Comparison of ENCODE assay signal across 1 cellular context in genomic region chr17:78013683-78014467, GRCh38.
TF ChIP-seq lines count a peak whose summit lies in the region.

No MANE protein-coding gene starts in this region.

TF ChIP-seq in GM23338, 12 proteins besides CTCF, POLR2A, EP300 and RAD21 (continued from another document):
- TF ChIP-seq, protein P1, sequence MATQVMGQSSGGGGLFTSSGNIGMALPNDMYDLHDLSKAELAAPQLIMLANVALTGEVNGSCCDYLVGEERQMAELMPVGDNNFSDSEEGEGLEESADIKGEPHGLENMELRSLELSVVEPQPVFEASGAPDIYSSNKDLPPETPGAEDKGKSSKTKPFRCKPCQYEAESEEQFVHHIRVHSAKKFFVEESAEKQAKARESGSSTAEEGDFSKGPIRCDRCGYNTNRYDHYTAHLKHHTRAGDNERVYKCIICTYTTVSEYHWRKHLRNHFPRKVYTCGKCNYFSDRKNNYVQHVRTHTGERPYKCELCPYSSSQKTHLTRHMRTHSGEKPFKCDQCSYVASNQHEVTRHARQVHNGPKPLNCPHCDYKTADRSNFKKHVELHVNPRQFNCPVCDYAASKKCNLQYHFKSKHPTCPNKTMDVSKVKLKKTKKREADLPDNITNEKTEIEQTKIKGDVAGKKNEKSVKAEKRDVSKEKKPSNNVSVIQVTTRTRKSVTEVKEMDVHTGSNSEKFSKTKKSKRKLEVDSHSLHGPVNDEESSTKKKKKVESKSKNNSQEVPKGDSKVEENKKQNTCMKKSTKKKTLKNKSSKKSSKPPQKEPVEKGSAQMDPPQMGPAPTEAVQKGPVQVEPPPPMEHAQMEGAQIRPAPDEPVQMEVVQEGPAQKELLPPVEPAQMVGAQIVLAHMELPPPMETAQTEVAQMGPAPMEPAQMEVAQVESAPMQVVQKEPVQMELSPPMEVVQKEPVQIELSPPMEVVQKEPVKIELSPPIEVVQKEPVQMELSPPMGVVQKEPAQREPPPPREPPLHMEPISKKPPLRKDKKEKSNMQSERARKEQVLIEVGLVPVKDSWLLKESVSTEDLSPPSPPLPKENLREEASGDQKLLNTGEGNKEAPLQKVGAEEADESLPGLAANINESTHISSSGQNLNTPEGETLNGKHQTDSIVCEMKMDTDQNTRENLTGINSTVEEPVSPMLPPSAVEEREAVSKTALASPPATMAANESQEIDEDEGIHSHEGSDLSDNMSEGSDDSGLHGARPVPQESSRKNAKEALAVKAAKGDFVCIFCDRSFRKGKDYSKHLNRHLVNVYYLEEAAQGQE (IDR thresholded peaks at IDR 0.05; ENCODE audit: unreplicated experiment), result no peak
- TF ChIP-seq JUNB (IDR thresholded peaks at IDR 0.05; ENCODE audit: unreplicated experiment) (no peak), ETS1 (IDR thresholded peaks at IDR 0.05) (no peak), STAT1 (IDR thresholded peaks at IDR 0.05; ENCODE audit: unreplicated experiment) (no peak), NANOG (IDR thresholded peaks at IDR 0.05; ENCODE audit: borderline replicate concordance) (no peak), ZNF114 (CRISPR knock-in tag; IDR thresholded peaks at IDR 0.05) (no peak), POLR2AphosphoS5 (IDR thresholded peaks at IDR 0.05; ENCODE audit: low read depth) (no peak), EZH2 (IDR thresholded peaks at IDR 0.05; ENCODE audit: low read depth, unreplicated experiment) (no peak), ZNF331 (CRISPR knock-in tag; IDR thresholded peaks at IDR 0.05; ENCODE audit: low read depth) (no peak)
- TF ChIP-seq, protein P2, sequence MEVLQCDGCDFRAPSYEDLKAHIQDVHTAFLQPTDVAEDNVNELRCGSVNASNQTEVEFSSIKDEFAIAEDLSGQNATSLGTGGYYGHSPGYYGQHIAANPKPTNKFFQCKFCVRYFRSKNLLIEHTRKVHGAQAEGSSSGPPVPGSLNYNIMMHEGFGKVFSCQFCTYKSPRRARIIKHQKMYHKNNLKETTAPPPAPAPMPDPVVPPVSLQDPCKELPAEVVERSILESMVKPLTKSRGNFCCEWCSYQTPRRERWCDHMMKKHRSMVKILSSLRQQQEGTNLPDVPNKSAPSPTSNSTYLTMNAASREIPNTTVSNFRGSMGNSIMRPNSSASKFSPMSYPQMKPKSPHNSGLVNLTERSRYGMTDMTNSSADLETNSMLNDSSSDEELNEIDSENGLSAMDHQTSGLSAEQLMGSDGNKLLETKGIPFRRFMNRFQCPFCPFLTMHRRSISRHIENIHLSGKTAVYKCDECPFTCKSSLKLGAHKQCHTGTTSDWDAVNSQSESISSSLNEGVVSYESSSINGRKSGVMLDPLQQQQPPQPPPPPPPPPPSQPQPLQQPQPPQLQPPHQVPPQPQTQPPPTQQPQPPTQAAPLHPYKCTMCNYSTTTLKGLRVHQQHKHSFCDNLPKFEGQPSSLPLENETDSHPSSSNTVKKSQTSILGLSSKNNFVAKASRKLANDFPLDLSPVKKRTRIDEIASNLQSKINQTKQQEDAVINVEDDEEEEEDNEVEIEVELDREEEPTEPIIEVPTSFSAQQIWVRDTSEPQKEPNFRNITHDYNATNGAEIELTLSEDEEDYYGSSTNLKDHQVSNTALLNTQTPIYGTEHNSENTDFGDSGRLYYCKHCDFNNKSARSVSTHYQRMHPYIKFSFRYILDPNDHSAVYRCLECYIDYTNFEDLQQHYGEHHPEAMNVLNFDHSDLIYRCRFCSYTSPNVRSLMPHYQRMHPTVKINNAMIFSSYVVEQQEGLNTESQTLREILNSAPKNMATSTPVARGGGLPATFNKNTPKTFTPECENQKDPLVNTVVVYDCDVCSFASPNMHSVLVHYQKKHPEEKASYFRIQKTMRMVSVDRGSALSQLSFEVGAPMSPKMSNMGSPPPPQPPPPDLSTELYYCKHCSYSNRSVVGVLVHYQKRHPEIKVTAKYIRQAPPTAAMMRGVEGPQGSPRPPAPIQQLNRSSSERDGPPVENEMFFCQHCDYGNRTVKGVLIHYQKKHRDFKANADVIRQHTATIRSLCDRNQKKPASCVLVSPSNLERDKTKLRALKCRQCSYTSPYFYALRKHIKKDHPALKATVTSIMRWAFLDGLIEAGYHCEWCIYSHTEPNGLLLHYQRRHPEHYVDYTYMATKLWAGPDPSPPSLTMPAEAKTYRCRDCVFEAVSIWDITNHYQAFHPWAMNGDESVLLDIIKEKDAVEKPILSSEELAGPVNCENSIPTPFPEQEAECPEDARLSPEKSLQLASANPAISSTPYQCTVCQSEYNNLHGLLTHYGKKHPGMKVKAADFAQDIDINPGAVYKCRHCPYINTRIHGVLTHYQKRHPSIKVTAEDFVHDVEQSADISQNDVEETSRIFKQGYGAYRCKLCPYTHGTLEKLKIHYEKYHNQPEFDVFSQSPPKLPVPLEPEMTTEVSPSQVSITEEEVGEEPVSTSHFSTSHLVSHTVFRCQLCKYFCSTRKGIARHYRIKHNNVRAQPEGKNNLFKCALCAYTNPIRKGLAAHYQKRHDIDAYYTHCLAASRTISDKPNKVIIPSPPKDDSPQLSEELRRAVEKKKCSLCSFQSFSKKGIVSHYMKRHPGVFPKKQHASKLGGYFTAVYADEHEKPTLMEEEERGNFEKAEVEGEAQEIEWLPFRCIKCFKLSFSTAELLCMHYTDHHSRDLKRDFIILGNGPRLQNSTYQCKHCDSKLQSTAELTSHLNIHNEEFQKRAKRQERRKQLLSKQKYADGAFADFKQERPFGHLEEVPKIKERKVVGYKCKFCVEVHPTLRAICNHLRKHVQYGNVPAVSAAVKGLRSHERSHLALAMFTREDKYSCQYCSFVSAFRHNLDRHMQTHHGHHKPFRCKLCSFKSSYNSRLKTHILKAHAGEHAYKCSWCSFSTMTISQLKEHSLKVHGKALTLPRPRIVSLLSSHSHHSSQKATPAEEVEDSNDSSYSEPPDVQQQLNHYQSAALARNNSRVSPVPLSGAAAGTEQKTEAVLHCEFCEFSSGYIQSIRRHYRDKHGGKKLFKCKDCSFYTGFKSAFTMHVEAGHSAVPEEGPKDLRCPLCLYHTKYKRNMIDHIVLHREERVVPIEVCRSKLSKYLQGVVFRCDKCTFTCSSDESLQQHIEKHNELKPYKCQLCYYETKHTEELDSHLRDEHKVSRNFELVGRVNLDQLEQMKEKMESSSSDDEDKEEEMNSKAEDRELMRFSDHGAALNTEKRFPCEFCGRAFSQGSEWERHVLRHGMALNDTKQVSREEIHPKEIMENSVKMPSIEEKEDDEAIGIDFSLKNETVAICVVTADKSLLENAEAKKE (CRISPR knock-in tag; IDR thresholded peaks at IDR 0.05), result no peak
